9 cellular contexts compared by ENCODE assay signal in the genomic region with DNA sequence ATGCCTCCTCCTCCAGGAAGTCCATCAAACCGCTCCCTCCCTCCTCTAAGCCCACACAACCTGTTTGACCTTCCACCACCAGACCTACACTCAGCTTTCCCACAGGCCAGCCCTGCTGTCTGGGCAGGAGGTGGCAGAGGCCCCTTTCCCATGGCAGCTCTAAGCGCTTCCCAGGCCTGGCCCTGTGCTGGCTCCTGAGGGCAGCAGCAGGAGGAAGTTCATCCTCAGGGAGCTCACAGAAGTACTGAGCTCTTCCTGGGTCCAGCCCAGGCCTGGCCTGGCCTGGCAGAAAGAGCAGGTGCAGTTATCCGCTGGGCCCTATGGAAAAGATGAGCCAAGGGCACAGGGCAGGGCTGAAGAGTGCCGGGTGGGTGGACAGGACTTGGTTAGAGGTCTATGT. TPM values are rescaled to one million over a fixed set of nuclear protein-coding genes. Genes with fewer than 3 reads are reported as not detected.
A peak's percentile ranks its signal among the peaks of the same experiment; 100 is the strongest.
DNase-seq lines count a peak whose midpoint lies in the region; ATAC-seq and TF ChIP-seq lines count a peak whose summit lies in the region.
"Had no signal": no experiment of that assay in that cellular context is flagged by ENCODE, and none has a peak within 500 bp of the region (broad histone marks: within the 10 kb centered on the region; RNA-seq: fewer than 3 reads in every experiment).

No MANE protein-coding gene starts in this region.

- in situ Hi-C loops in GM13976 (cut with MboI; ENCODE audit: low sequenced_read_pairs, unreplicated experiment) = loop anchor here (10.0 kb wide), 1 partner anchor 74 kb away; a partner anchor contains a TSS

- POLR2A ChIA-PET in activated naive CD8-positive, alpha-beta T cell treated with anti-CD3 and anti-CD28 coated beads, Interleukin-2, amount 10 ng/mL, durations not matched to agents 7 days and 5 days (lab: Charles Lee) = no interaction called here

- H3K9me3 Mint-ChIP-seq in activated naive CD8-positive, alpha-beta T cell treated with anti-CD3 and anti-CD28 coated beads, Interleukin-2, amount 10 ng/mL, durations not matched to agents 7 days and 5 days = no peaks in the 10 kb centered on the region
- no peaks in the 10 kb centered on the region for H3K9me3 Mint-ChIP-seq in stimulated activated memory B cell treated with anti-CD40 and anti-IgM and Interleukin-4, amounts not matched to agents 10 μg/mL and 1 μg/mL and 100 μg/mL, for 72 hours

- H3K9ac ChIP-seq in iPS-15b (ENCODE audit: low read depth, low read length) = peak overlapping the region; percentile 12

- peaks cover 36% of the 10 kb centered on the region for H3K4me1 Mint-ChIP-seq in activated naive CD8-positive, alpha-beta T cell treated with anti-CD3 and anti-CD28 coated beads, Interleukin-2, amount 10 ng/mL, durations not matched to agents 7 days and 5 days
- peaks cover 79% of the 10 kb centered on the region for H3K4me1 Mint-ChIP-seq in stimulated activated memory B cell treated with anti-CD40 and anti-IgM and Interleukin-4, amounts not matched to agents 10 μg/mL and 1 μg/mL and 100 μg/mL, for 72 hours

- H3K9me3 ChIP-seq in iPS-15b (ENCODE audit: control insufficient read depth, insufficient read depth, low read length) = no peaks in the 10 kb centered on the region

- peak overlapping the region; percentile 90 for H3K4me3 Mint-ChIP-seq in activated naive CD8-positive, alpha-beta T cell treated with anti-CD3 and anti-CD28 coated beads, Interleukin-2, amount 10 ng/mL, durations not matched to agents 7 days and 5 days
- peak overlapping the region; percentile 86 for H3K4me3 Mint-ChIP-seq in stimulated activated memory B cell treated with anti-CD40 and anti-IgM and Interleukin-4, amounts not matched to agents 10 μg/mL and 1 μg/mL and 100 μg/mL, for 72 hours

- peaks cover 17% of the 10 kb centered on the region for H3K36me3 ChIP-seq in iPS-15b (ENCODE audit: control insufficient read depth, insufficient read depth, low read length)

- no peak for TF ChIP-seq CTCF in GM13976 (IDR thresholded peaks at IDR 0.05; ENCODE audit: borderline replicate concordance, control extremely low read depth, extremely low read depth, insufficient read depth, missing control alignments)

- H3K27ac Mint-ChIP-seq in activated naive CD8-positive, alpha-beta T cell treated with anti-CD3 and anti-CD28 coated beads, Interleukin-2, amount 10 ng/mL, durations not matched to agents 7 days and 5 days = peak overlapping the region; percentile 93
- peak overlapping the region; percentile 90 for H3K27ac Mint-ChIP-seq in stimulated activated memory B cell treated with anti-CD40 and anti-IgM and Interleukin-4, amounts not matched to agents 10 μg/mL and 1 μg/mL and 100 μg/mL, for 72 hours

- H3K4me3 ChIP-seq in iPS-15b (ENCODE audit: low read depth, low read length) = no peak overlapping the region

- no peaks in the 10 kb centered on the region for H3K4me1 ChIP-seq in iPS-15b (ENCODE audit: control insufficient read depth, insufficient read depth, low read length)

- ATAC-seq in activated naive CD8-positive, alpha-beta T cell treated with anti-CD3 and anti-CD28 coated beads, Interleukin-2, amount 10 ng/mL, durations not matched to agents 7 days and 5 days (ENCODE audit: low read depth) = no peak
- no peak for ATAC-seq in stimulated activated memory B cell treated with anti-CD40 and anti-IgM and Interleukin-4, amounts not matched to agents 10 μg/mL and 1 μg/mL and 100 μg/mL, for 72 hours
- no peak for ATAC-seq in HG03457 (IDR thresholded peaks at IDR 0.05; ENCODE audit: unreplicated experiment)

- no peaks in the 10 kb centered on the region for H3K27me3 ChIP-seq in iPS-15b (ENCODE audit: control insufficient read depth, insufficient read depth, low read length)

- no peaks in the 10 kb centered on the region for H3K27me3 Mint-ChIP-seq in activated naive CD8-positive, alpha-beta T cell treated with anti-CD3 and anti-CD28 coated beads, Interleukin-2, amount 10 ng/mL, durations not matched to agents 7 days and 5 days
- H3K27me3 Mint-ChIP-seq in stimulated activated memory B cell treated with anti-CD40 and anti-IgM and Interleukin-4, amounts not matched to agents 10 μg/mL and 1 μg/mL and 100 μg/mL, for 72 hours = no peaks in the 10 kb centered on the region

- H3K36me3 Mint-ChIP-seq in activated naive CD8-positive, alpha-beta T cell treated with anti-CD3 and anti-CD28 coated beads, Interleukin-2, amount 10 ng/mL, durations not matched to agents 7 days and 5 days = peaks cover 2% of the 10 kb centered on the region
- H3K36me3 Mint-ChIP-seq in stimulated activated memory B cell treated with anti-CD40 and anti-IgM and Interleukin-4, amounts not matched to agents 10 μg/mL and 1 μg/mL and 100 μg/mL, for 72 hours = peaks cover 38% of the 10 kb centered on the region

- DNase-seq in HT-29 (ENCODE audit: low spot score) = peak; percentile 19
- DNase-seq in activated naive CD8-positive, alpha-beta T cell treated with anti-CD3 and anti-CD28 coated beads, Interleukin-2, amount 10 ng/mL, durations not matched to agents 7 days and 5 days = no peak
- no peak for DNase-seq in GM13976 (ENCODE audit: low spot score)
- DNase-seq in HCEC 1CT = no peak
- DNase-seq in superior temporal gyrus (ENCODE audit: extremely low spot score) = no peak
- DNase-seq: H7 had no signal

RNA-seq across cellular contexts. Expression of a gene that starts 31.4 kb away (rescaled TPM):
- 109 and 161 TPM in 2 replicates for total RNA-seq in HT-29 (2014; rRNA removed; shearing (Covaris generic))
- 100 to 1,000 TPM; 129 to 134 TPM for total RNA-seq in activated naive CD8-positive, alpha-beta T cell treated with anti-CD3 and anti-CD28 coated beads, Interleukin-2, amount 10 ng/mL, durations not matched to agents 7 days and 5 days

RNA-seq across cellular contexts. Expression of a gene that starts 46.6 kb away (rescaled TPM):
- total RNA-seq in HT-29 (2014; rRNA removed; shearing (Covaris generic)) = 0.29 and 0.79 TPM in 2 replicates
- total RNA-seq in activated naive CD8-positive, alpha-beta T cell treated with anti-CD3 and anti-CD28 coated beads, Interleukin-2, amount 10 ng/mL, durations not matched to agents 7 days and 5 days = under 1 TPM in 1 of 2 experiments, not detected in 1; 0.83 TPM
